ENCODE assay signal across 2 cellular contexts in the genomic region with DNA sequence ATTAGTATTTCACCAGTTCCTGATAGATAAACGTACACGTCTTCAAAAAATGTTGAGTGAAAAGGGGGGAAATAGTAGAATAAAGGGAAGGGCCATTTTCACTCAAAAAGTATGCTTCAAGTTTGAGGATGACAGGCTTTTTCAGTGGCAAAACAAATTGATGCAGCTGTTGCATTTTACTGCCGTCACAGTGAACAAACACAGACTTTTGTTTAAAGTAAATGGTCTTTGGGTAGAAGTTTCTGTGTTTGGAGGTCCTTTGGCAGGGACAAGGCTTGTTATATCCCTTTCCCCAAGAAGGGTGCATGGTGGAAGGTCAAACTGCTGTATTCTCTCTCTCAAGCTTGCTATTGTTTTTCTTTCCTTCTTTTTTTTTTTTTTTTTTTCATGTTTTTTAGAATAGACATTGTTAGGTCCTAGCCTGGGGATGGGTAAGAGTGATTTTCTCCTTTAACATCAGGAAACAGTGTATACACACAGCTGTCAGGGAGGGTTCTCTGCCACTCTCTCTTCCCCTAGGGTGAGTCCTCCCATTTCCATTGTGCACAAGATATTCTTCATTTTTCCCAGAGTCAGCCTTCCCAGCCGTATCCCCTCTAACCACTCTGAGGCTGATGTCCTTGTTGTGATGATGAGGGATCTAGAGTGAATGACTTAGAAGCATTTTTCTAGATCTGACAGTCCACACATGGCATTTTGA.
TF ChIP-seq lines count a peak whose summit lies in the region.

No MANE protein-coding gene starts in this region.

TF ChIP-seq in endothelial cell of umbilical vein, 7 proteins besides CTCF, POLR2A, EP300 and RAD21:
- no peak for TF ChIP-seq POLR2AphosphoS5 (IDR thresholded peaks at IDR 0.05; ENCODE audit: insufficient read depth, low read depth, low read length)
- no peak for TF ChIP-seq EZH2 (IDR thresholded peaks at IDR 0.05; ENCODE audit: borderline replicate concordance, low read depth, low read length, severe bottlenecking)
- TF ChIP-seq JUN (IDR thresholded peaks at IDR 0.05; ENCODE audit: borderline replicate concordance, insufficient read depth, insufficient read length, low read depth): no peak
- TF ChIP-seq GATA2 (IDR thresholded peaks at IDR 0.05; ENCODE audit: insufficient read depth, insufficient read length, low read depth, low read length): no peak
- TF ChIP-seq MYC (IDR thresholded peaks at IDR 0.05; ENCODE audit: low read depth, low read length): no peak
- TF ChIP-seq FOS (IDR thresholded peaks at IDR 0.05; ENCODE audit: borderline replicate concordance, insufficient read depth, low read length): no peak
- TF ChIP-seq, protein P1, sequence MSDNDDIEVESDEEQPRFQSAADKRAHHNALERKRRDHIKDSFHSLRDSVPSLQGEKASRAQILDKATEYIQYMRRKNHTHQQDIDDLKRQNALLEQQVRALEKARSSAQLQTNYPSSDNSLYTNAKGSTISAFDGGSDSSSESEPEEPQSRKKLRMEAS (IDR thresholded peaks at IDR 0.05; ENCODE audit: insufficient read depth, insufficient read length): no peak

TF ChIP-seq in neural cell, 6 proteins besides CTCF, POLR2A, EP300 and RAD21:
- no peak for TF ChIP-seq EZH2 (IDR thresholded peaks at IDR 0.05; ENCODE audit: borderline replicate concordance, insufficient read depth, low read length, poor library complexity, severe bottlenecking)
- no peak for TF ChIP-seq SMC3 (conservative IDR thresholded peaks at IDR 0.05; ENCODE audit: poor library complexity)
- TF ChIP-seq, protein P2, sequence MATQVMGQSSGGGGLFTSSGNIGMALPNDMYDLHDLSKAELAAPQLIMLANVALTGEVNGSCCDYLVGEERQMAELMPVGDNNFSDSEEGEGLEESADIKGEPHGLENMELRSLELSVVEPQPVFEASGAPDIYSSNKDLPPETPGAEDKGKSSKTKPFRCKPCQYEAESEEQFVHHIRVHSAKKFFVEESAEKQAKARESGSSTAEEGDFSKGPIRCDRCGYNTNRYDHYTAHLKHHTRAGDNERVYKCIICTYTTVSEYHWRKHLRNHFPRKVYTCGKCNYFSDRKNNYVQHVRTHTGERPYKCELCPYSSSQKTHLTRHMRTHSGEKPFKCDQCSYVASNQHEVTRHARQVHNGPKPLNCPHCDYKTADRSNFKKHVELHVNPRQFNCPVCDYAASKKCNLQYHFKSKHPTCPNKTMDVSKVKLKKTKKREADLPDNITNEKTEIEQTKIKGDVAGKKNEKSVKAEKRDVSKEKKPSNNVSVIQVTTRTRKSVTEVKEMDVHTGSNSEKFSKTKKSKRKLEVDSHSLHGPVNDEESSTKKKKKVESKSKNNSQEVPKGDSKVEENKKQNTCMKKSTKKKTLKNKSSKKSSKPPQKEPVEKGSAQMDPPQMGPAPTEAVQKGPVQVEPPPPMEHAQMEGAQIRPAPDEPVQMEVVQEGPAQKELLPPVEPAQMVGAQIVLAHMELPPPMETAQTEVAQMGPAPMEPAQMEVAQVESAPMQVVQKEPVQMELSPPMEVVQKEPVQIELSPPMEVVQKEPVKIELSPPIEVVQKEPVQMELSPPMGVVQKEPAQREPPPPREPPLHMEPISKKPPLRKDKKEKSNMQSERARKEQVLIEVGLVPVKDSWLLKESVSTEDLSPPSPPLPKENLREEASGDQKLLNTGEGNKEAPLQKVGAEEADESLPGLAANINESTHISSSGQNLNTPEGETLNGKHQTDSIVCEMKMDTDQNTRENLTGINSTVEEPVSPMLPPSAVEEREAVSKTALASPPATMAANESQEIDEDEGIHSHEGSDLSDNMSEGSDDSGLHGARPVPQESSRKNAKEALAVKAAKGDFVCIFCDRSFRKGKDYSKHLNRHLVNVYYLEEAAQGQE (IDR thresholded peaks at IDR 0.05; ENCODE audit: borderline replicate concordance): peak; percentile 21
TF ChIP-seq in neural cell: peak in this region for 1.
